ENCODE assay signal across 22 cellular contexts in the genomic region with DNA sequence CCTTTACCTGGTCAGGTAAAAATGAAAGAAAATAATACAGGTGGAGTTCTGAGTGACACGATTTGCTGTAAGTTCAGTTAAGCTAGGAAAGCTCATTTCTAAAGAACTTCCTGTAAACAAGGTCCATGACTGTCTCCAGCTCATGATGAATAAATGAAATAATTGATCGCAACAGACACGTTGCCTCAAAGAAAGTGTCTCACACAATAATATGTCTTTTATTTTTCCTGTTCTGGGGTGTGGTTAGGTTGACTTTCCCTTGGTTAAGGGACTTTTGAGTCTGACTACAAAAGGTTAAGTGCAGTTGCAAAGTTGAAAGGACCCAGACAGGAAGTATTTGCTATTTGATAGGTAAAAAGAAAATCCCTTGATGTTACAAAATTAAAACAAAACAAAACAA.
DNase-seq lines count a peak whose midpoint lies in the region; ATAC-seq and TF ChIP-seq lines count a peak whose summit lies in the region.
"Had no signal": no experiment of that assay in that cellular context is flagged by ENCODE, and none has a peak within 500 bp of the region (broad histone marks: within the 10 kb centered on the region; RNA-seq: fewer than 3 reads in every experiment).

No MANE protein-coding gene starts in this region.

- H3K27me3 ChIP-seq in DND-41 (ENCODE audit: insufficient read depth, low read length, poor library complexity) (no peaks in the 10 kb centered on the region), esophagus squamous epithelium (no peaks in the 10 kb centered on the region), trophoblast cell (ENCODE audit: insufficient read depth, low read length) (no peaks in the 10 kb centered on the region)
- H3K27me3 ChIP-seq: spleen, suprapubic skin had no signal

- H3K36me3 ChIP-seq in DND-41 (ENCODE audit: insufficient read depth, low read length) = no peaks in the 10 kb centered on the region
- no peaks in the 10 kb centered on the region for H3K36me3 ChIP-seq in esophagus squamous epithelium
- H3K36me3 ChIP-seq in trophoblast cell (ENCODE audit: control insufficient read depth in 1 of 2, insufficient read depth in 2 of 2, low read length in 2 of 2) = no peaks in the 10 kb centered on the region
- H3K36me3 ChIP-seq: spleen, suprapubic skin had no signal

- H4K12ac ChIP-seq in trophoblast cell (ENCODE audit: low read depth, low read length) = no peak overlapping the region

- DNase-seq in activated CD4-positive, CD25-positive, alpha-beta regulatory T cell (lab: John Stamatoyannopoulos, UW) = no peak
- no peak for DNase-seq in DND-41
- DNase-seq in activated CD8-positive, alpha-beta T cell treated with anti-CD3 and anti-CD28 coated beads for 36 hours = no peak
- DNase-seq in esophagus squamous epithelium (lab: John Stamatoyannopoulos, UW) = no peak
- no peak for DNase-seq in NCI-H1930 (lab: John Stamatoyannopoulos, UW)
- no peak for DNase-seq in omental fat pad (ENCODE audit: low spot score)
- DNase-seq in trophoblast cell = no peak
- DNase-seq: DMS 273 treated with DMSO at 0.1 percent for 48 hours, GDM1, Karpas-422, left cardiac atrium, NCI-H1105 treated with DMSO at 0.1 percent for 48 hours, NCI-H526 treated with DMSO at 0.1 percent for 48 hours, spleen had no signal

- no peaks in the 10 kb centered on the region for H3K27me3 Mint-ChIP-seq in activated CD8-positive, alpha-beta T cell treated with anti-CD3 and anti-CD28 coated beads for 36 hours
- H3K27me3 Mint-ChIP-seq: B cell had no signal

- H3K18ac ChIP-seq in trophoblast cell (ENCODE audit: low read length) = no peak overlapping the region

- H3K79me2 ChIP-seq in DND-41 (ENCODE audit: insufficient read depth, low read length) = no peaks in the 10 kb centered on the region
- H3K79me2 ChIP-seq in trophoblast cell (ENCODE audit: control insufficient read depth, insufficient read depth, low read length, poor library complexity) = no peaks in the 10 kb centered on the region

- no peak overlapping the region for H2BK120ac ChIP-seq in trophoblast cell (ENCODE audit: insufficient read depth, low read length, poor library complexity)

- ATAC-seq in activated CD4-positive, CD25-positive, alpha-beta regulatory T cell treated with anti-CD3 and anti-CD28 coated beads, Interleukin-2, amount 50 U/mL, for 24 hours = peak; percentile 51 to 55
- ATAC-seq in DND-41 (ENCODE audit: insufficient read depth, low read depth) (peak; percentile 68), omental fat pad (ENCODE audit: low FRiP score) (no peak)
- ATAC-seq in activated CD8-positive, alpha-beta T cell treated with anti-CD3 and anti-CD28 coated beads for 36 hours = peak; percentile 71
- ATAC-seq: GM12878, left cardiac atrium had no signal

- CTCF ChIA-PET in activated CD8-positive, alpha-beta T cell treated with anti-CD3 and anti-CD28 coated beads for 36 hours (lab: Charles Lee) = interaction anchor here (1.2 kb wide), 1 partner anchor 350 kb away, joined by 4 read pairs; no protein-coding TSS in a partner anchor

- H3K9ac ChIP-seq in DND-41 (ENCODE audit: low read depth, low read length) (no peak overlapping the region), trophoblast cell (ENCODE audit: low read length) (no peak overlapping the region)

- H3K79me1 ChIP-seq in trophoblast cell (ENCODE audit: low read length) = no peaks in the 10 kb centered on the region

- H3K27ac ChIP-seq in DND-41 (ENCODE audit: low read length) (peak overlapping the region; percentile 42; the same call in 1 of the 2 replicates), esophagus squamous epithelium (peak overlapping the region; percentile 25 to 87 (median 64)), trophoblast cell (ENCODE audit: low read depth, low read length) (no peak overlapping the region)
- H3K27ac ChIP-seq: 22Rv1, coronary artery, spleen, suprapubic skin had no signal

- peaks cover 21% of the 10 kb centered on the region for H3K4me1 Mint-ChIP-seq in activated CD8-positive, alpha-beta T cell treated with anti-CD3 and anti-CD28 coated beads for 36 hours (ENCODE audit: low read depth)
- H3K4me1 Mint-ChIP-seq: mesothelial cell of epicardium, neural crest cell had no signal

- TF ChIP-seq CTCF in DND-41 (IDR thresholded peaks at IDR 0.05; ENCODE audit: borderline replicate concordance, extremely low read depth, low read length, poor library complexity, severe bottlenecking) (no peak), esophagus squamous epithelium (IDR thresholded peaks at IDR 0.05) (no peak), omental fat pad (IDR thresholded peaks at IDR 0.05) (no peak)
- TF ChIP-seq CTCF in activated CD8-positive, alpha-beta T cell treated with anti-CD3 and anti-CD28 coated beads for 36 hours (IDR thresholded peaks at IDR 0.05) = no peak

- H3K4me1 ChIP-seq in DND-41 (ENCODE audit: insufficient read depth, low read length) (peaks cover 26% of the 10 kb centered on the region), esophagus squamous epithelium (peaks cover 0 to 30% (median 4%) of the 10 kb centered on the region in 3 donors), trophoblast cell (ENCODE audit: control insufficient read depth in 1 of 2, insufficient read depth in 2 of 2, low read length in 2 of 2) (no peaks in the 10 kb centered on the region)

- H4K20me1 ChIP-seq in DND-41 (ENCODE audit: insufficient read depth, low read length) = no peaks in the 10 kb centered on the region

- no peak overlapping the region for H4K91ac ChIP-seq in trophoblast cell (ENCODE audit: low read depth, low read length)

- no peak overlapping the region for H3K14ac ChIP-seq in trophoblast cell (ENCODE audit: low read length)

- no peak overlapping the region for H2BK12ac ChIP-seq in trophoblast cell (ENCODE audit: low read length)

- H4K8ac ChIP-seq in trophoblast cell (ENCODE audit: low read depth, low read length) = no peak overlapping the region

- H3K4ac ChIP-seq in trophoblast cell (ENCODE audit: low read depth, low read length) = no peak overlapping the region

- TF ChIP-seq POLR2A in esophagus squamous epithelium (IDR thresholded peaks at IDR 0.05) = no peak

- H3K9me3 ChIP-seq in DND-41 (ENCODE audit: insufficient read depth, low read length, severe bottlenecking) (no peaks in the 10 kb centered on the region), esophagus squamous epithelium (no peaks in the 10 kb centered on the region), trophoblast cell (ENCODE audit: insufficient read depth, low read depth, low read length) (no peaks in the 10 kb centered on the region)
- H3K9me3 ChIP-seq: spleen, suprapubic skin had no signal

- H3K9me3 Mint-ChIP-seq in activated CD8-positive, alpha-beta T cell treated with anti-CD3 and anti-CD28 coated beads for 36 hours = no peaks in the 10 kb centered on the region

- H3K4me2 ChIP-seq in DND-41 (ENCODE audit: insufficient read depth, low read length) = peak overlapping the region; percentile 10
- no peak overlapping the region for H3K4me2 ChIP-seq in trophoblast cell (ENCODE audit: low read length)

- no peak overlapping the region for H2BK5ac ChIP-seq in trophoblast cell (ENCODE audit: low read depth, low read length, poor library complexity)

- H2AK5ac ChIP-seq in trophoblast cell (ENCODE audit: low read length) = no peak overlapping the region

- H3K27ac Mint-ChIP-seq in activated CD8-positive, alpha-beta T cell treated with anti-CD3 and anti-CD28 coated beads for 36 hours = no peak overlapping the region
- H3K27ac Mint-ChIP-seq: B cell, mesothelial cell of epicardium had no signal

- H3K36me3 Mint-ChIP-seq in activated CD8-positive, alpha-beta T cell treated with anti-CD3 and anti-CD28 coated beads for 36 hours (ENCODE audit: low read depth) = no peaks in the 10 kb centered on the region
- H3K36me3 Mint-ChIP-seq: mesothelial cell of epicardium had no signal

- no peak overlapping the region for H3K23ac ChIP-seq in trophoblast cell (ENCODE audit: low read length)

- H3K4me3 Mint-ChIP-seq in activated CD8-positive, alpha-beta T cell treated with anti-CD3 and anti-CD28 coated beads for 36 hours = no peak overlapping the region
- H3K4me3 Mint-ChIP-seq: B cell, mesothelial cell of epicardium, neural crest cell had no signal

- H3K4me3 ChIP-seq in DND-41 (ENCODE audit: low read depth in 1 of 2, low read length in 2 of 2) (no peak overlapping the region), esophagus squamous epithelium (no peak overlapping the region), trophoblast cell (ENCODE audit: low read depth, low read length) (no peak overlapping the region)
- H3K4me3 ChIP-seq: coronary artery, GM12878, spleen, suprapubic skin had no signal

- POLR2A ChIA-PET in activated CD8-positive, alpha-beta T cell treated with anti-CD3 and anti-CD28 coated beads for 36 hours (lab: Charles Lee) = interaction anchor here (0.6 kb wide), 1 partner anchor 20 kb away, joined by 3 read pairs; no protein-coding TSS in a partner anchor

- intact Hi-C loops in activated CD8-positive, alpha-beta T cell treated with anti-CD3 and anti-CD28 coated beads for 36 hours (cut with micrococcal nuclease) = no loop called here
- intact Hi-C loops in esophagus squamous epithelium (cut with DNase I) = no loop called here

- 22 to 33% methylated on average over 3 of the region's 3 CpGs for WGBS in esophagus squamous epithelium, 2 donors
- WGBS in trophoblast cell (ENCODE audit: extremely low coverage, insufficient coverage, insufficient read length) = no CpG with 5 or more reads among the region's 3 CpGs

- H2AFZ ChIP-seq in DND-41 (ENCODE audit: low read depth, low read length) (peak overlapping the region; percentile 37; the same call in 1 of the 2 replicates), trophoblast cell (ENCODE audit: insufficient read depth, low read length, poor library complexity) (no peak overlapping the region)
